Comparison of ENCODE assay signal across 8 cellular contexts in the genomic region with DNA sequence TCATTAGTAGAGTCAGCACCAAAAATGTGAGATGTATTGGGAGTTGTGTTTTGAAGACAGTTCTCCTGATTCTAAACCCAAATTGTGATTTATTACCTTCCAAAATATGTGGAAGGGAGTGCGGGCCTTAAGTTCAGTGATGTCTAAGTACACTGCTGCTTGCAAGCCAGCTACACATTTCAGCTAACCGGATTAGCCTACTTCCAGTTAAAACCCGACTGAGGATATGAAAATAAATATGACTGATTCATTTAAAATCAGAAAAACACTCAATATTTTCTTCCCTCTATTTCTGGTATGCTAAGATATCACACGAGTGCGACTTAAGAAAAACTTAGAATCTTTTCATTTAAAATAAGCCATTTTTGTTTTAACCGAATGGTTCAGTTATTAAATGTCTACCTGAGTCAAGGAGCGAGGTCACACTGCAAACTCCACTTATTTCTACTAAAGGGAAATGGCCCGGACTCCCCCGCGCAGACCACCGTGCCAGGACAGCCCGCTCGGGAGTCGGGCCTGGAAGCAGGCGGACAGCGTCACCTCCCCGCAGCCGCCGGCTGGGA. TPM values are rescaled to one million over a fixed set of nuclear protein-coding genes. Genes with fewer than 3 reads are reported as not detected.
DNase-seq lines count a peak whose midpoint lies in the region; ATAC-seq and TF ChIP-seq lines count a peak whose summit lies in the region.

No MANE protein-coding gene starts in this region.

- peak overlapping the region; percentile 88 for H3K27ac ChIP-seq in PC-9

- no TSS peak for BruUV-seq in PC-9 (replicated peaks; lab: Mats Ljungman, UMichigan)

- peaks cover 55% of the 10 kb centered on the region for H3F3A ChIP-seq in PC-9 (ENCODE audit: insufficient read depth, low read depth)

- H4K20me1 ChIP-seq in PC-9 (ENCODE audit: insufficient read depth), result peaks cover 20% of the 10 kb centered on the region

- H3K27ac Mint-ChIP-seq in nephron, result peak overlapping the region; percentile 87 to 96 (median 90)

- H3K36me3 ChIP-seq in PC-9 (ENCODE audit: low read depth), result peaks cover 36% of the 10 kb centered on the region

- H3K4me1 Mint-ChIP-seq in nephron, result peaks cover 49% of the 10 kb centered on the region

- H3K9me2 ChIP-seq in PC-9 (ENCODE audit: insufficient read depth), result no peaks in the 10 kb centered on the region

- DNase-seq in PC-9 (no peak), epithelial cell of esophagus (ENCODE audit: low read depth) (no peak), DMS79 treated with DMSO at 0.1 percent for 48 hours (lab: John Stamatoyannopoulos, UW) (no peak)

- no peaks in the 10 kb centered on the region for H3K9me3 Mint-ChIP-seq in nephron

- no peak for TF ChIP-seq CTCF in PC-9 (conservative IDR thresholded peaks at IDR 0.05)
- TF ChIP-seq CTCF in epithelial cell of esophagus (IDR thresholded peaks at IDR 0.05; ENCODE audit: insufficient read depth, low read depth, low read length, missing control alignments), result no peak
- no peak for TF ChIP-seq CTCF in nephron (IDR thresholded peaks at IDR 0.05; ENCODE audit: unreplicated experiment in 3 of 3)

- no peaks in the 10 kb centered on the region for H3K27me3 ChIP-seq in PC-9 (ENCODE audit: insufficient read depth, low read depth)

- H3K27me3 Mint-ChIP-seq in nephron (ENCODE audit: low read depth), result peaks cover 7% of the 10 kb centered on the region

- H3K9me3 ChIP-seq in PC-9 (ENCODE audit: insufficient read depth, low read depth), result no peaks in the 10 kb centered on the region

- peak overlapping the region; percentile 100 for H3K4me2 ChIP-seq in PC-9

- H3K36me3 Mint-ChIP-seq in nephron (ENCODE audit: low read depth), result peaks cover 17% of the 10 kb centered on the region

- H3K4me3 Mint-ChIP-seq in nephron, result peak overlapping the region; percentile 94 to 96 (median 95)

- H3K4me3 ChIP-seq in PC-9, result peak overlapping the region; percentile 100
- peak overlapping the region; percentile 95 for H3K4me3 ChIP-seq in epithelial cell of esophagus (ENCODE audit: low read length)

- peaks cover 76% of the 10 kb centered on the region for H3K79me2 ChIP-seq in PC-9 (ENCODE audit: low read depth)

- intact Hi-C loops in PC-9 (cut with micrococcal nuclease; ENCODE audit: unreplicated experiment), result loop anchor here (2.0 kb wide), 2 partner anchors 17 to 123 kb away; no protein-coding TSS in a partner anchor

- H3K4me1 ChIP-seq in PC-9 (replicated peaks; ENCODE audit: insufficient read depth), result peaks cover 74% of the 10 kb centered on the region

- ATAC-seq in GM19438 (IDR thresholded peaks at IDR 0.05; ENCODE audit: low read depth, unreplicated experiment) (peak; percentile 30), GM18909 (IDR thresholded peaks at IDR 0.05; ENCODE audit: poor library complexity, unreplicated experiment) (no peak), HG03565 (IDR thresholded peaks at IDR 0.05; ENCODE audit: unreplicated experiment) (no peak), GM19035 (IDR thresholded peaks at IDR 0.05; ENCODE audit: unreplicated experiment) (no peak)

- no peak overlapping the region for H2AFZ ChIP-seq in PC-9

- POLR2A ChIA-PET in PC-9 (lab: Charles Lee; ENCODE audit: unreplicated experiment), result interaction anchor here (0.5 to 1.4 kb wide), 5 partner anchors 10 to 1664 kb away, joined by 3 to 10 read pairs (median 4); no protein-coding TSS in a partner anchor

- CTCF ChIA-PET in PC-9 (lab: Charles Lee), result interaction anchor here (0.5 kb wide), 1 partner anchor 112 kb away, joined by 3 read pairs; no protein-coding TSS in a partner anchor

RNA-seq across cellular contexts. Expression of gene FHL2, which starts 0.8 kb away (rescaled TPM):
- 109 and 117 TPM in 2 replicates for total RNA-seq in PC-9 (2021)
